ENCODE assay signal across 8 cellular contexts in the genomic region with DNA sequence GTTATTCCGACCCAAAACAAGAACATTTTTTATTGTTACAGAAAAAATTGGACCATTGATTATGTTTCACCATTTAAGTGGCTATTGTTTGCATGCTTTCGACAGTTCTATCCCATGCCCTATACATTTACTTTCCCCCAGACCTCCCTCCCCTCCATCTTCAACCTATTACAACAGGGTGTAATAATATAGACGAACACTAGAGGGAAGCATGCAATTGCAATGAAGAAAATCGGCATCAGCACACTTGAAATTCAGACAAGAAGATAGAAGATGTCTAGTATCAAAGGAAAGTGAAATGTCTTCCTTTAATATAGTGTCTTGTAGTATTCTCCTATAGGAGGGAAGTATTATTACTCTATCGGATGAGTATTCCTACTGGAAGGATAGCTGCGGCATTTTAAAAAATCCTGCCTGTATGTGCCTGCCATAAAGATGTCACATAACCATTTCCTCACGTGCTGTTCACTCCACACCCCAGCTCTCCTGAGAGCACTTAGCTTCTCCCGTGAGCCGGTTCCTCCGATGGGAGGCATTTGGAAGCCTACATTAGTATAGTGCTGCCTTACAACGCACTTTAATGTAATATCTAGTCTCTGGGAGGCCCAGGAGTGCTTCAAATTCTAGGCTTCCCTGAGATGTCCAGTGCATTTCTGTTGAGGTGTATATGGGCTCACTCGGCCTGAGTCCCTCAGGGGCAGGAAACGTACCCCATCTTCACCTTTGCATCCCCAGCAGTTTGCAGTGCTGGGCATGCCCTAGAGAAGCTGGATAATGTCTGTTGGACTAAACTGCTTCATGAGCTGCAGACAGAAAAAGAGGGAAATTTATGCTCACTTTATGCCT. TPM values are rescaled to one million over a fixed set of nuclear protein-coding genes. Genes with fewer than 3 reads are reported as not detected.
DNase-seq lines count a peak whose midpoint lies in the region; ATAC-seq and TF ChIP-seq lines count a peak whose summit lies in the region.

No MANE protein-coding gene starts in this region.

- peaks cover 3% of the 10 kb centered on the region for H3K27me3 Mint-ChIP-seq in glutamatergic neuron (ENCODE audit: unreplicated experiment)

- intact Hi-C loops in psoas muscle (cut with DNase I) = loop anchor here (2.0 to 10.0 kb wide), 4 partner anchors 145 to 553 kb away; a partner anchor contains a TSS

- DNase-seq in AG20443 (ENCODE audit: low spot score) (peak; percentile 59), NCI-H2196 (lab: John Stamatoyannopoulos, UW; ENCODE audit: unreplicated experiment) (peak; percentile 61), glutamatergic neuron (peak; percentile 55), psoas muscle (no peak)
- DNase-seq in stimulated activated CD8-positive, alpha-beta memory T cell treated with anti-CD3 and anti-CD28 coated beads, Interleukin-4, amount 100 ng/mL, for 48 hours = no peak

- H3K27me3 ChIP-seq in psoas muscle (ENCODE audit: insufficient read depth in 3 of 3, low read length in 2 of 3) = no peaks in the 10 kb centered on the region

- peaks cover 2% of the 10 kb centered on the region for H3K4me1 Mint-ChIP-seq in glutamatergic neuron (ENCODE audit: low read depth, unreplicated experiment)

- peak; percentile 56 for ATAC-seq in GM18519 (IDR thresholded peaks at IDR 0.05; ENCODE audit: low FRiP score, unreplicated experiment)
- ATAC-seq in HG03159 (IDR thresholded peaks at IDR 0.05; ENCODE audit: unreplicated experiment) = peak; percentile 81
- peak; percentile 65 to 93 (median 77) for ATAC-seq in psoas muscle

- no peak overlapping the region for H3K27ac ChIP-seq in psoas muscle

- H3K36me3 ChIP-seq in psoas muscle (ENCODE audit: insufficient read depth in 1 of 2, low read depth in 1 of 2) = no peaks in the 10 kb centered on the region

- no peaks in the 10 kb centered on the region for H3K9me3 ChIP-seq in psoas muscle

- no peaks in the 10 kb centered on the region for H3K4me1 ChIP-seq in psoas muscle

- no peaks in the 10 kb centered on the region for H3K9me3 Mint-ChIP-seq in glutamatergic neuron (ENCODE audit: unreplicated experiment)

- no peak overlapping the region for H3K27ac Mint-ChIP-seq in glutamatergic neuron (ENCODE audit: unreplicated experiment)

- peak; percentile 50; the same call in 1 of the 2 replicates for TF ChIP-seq CTCF in WI38 (IDR thresholded peaks at IDR 0.05; ENCODE audit: low read depth, low read length)
- peak; percentile 94 for TF ChIP-seq CTCF in glutamatergic neuron (IDR thresholded peaks at IDR 0.05; ENCODE audit: partially characterized antibody, unreplicated experiment)
- peak; percentile 87 for TF ChIP-seq CTCF in psoas muscle (IDR thresholded peaks at IDR 0.05)

- 12 to 15% (median 12%) methylated on average over 13 of the region's 13 CpGs for WGBS in psoas muscle, 3 donors

- H3K4me3 Mint-ChIP-seq in glutamatergic neuron (ENCODE audit: unreplicated experiment) = peak overlapping the region; percentile 78

- H3K4me3 ChIP-seq in WI38 (ENCODE audit: low read depth, low read length) (no peak overlapping the region), psoas muscle (no peak overlapping the region)

- H3K36me3 Mint-ChIP-seq in glutamatergic neuron (ENCODE audit: unreplicated experiment) = no peaks in the 10 kb centered on the region

RNA-seq across cellular contexts. Expression of a gene that starts 17.8 kb away (rescaled TPM):
- total RNA-seq in glutamatergic neuron (ENCODE audit: unreplicated experiment) (0.69 TPM), psoas muscle (not detected)
- not detected for polyA plus RNA-seq in psoas muscle

RNA-seq across cellular contexts. Expression of a gene that starts 41.5 kb away (rescaled TPM):
- total RNA-seq in glutamatergic neuron (ENCODE audit: unreplicated experiment) (9.6 TPM), psoas muscle (10 to 100 TPM; 10.2 to 13.6 (median 11.7) TPM)
- polyA plus RNA-seq in psoas muscle = 10 to 100 TPM in 2 of 3 donors, 1 to 10 TPM in 1; 8.8 to 15.2 (median 13.8) TPM

Comparison
In these comparisons a context has a peak if more than half of its experiments do, and no peak if none do; other contexts are left out.
1. DNase-seq: peak in AG20443 (single experiment), NCI-H2196 (single experiment) and glutamatergic neuron (single experiment); none in psoas muscle (0 of 2) and stimulated activated CD8-positive, alpha-beta memory T cell treated with anti-CD3 and anti-CD28 coated beads, Interleukin-4, amount 100 ng/mL, for 48 hours (single experiment).
2. Peak in every context shown above with its lines, with median percentiles within 50 percentile points of each other: ATAC-seq and CTCF ChIP-seq.